ENCODE assay signal across 16 cellular contexts in genomic region chr1:160577661-160578060, GRCh38. TPM values are rescaled to one million over a fixed set of nuclear protein-coding genes. Genes with fewer than 3 reads are reported as not detected.
DNase-seq lines count a peak whose midpoint lies in the region; ATAC-seq and TF ChIP-seq lines count a peak whose summit lies in the region.
"Had no signal": no experiment of that assay in that cellular context is flagged by ENCODE, and none has a peak within 500 bp of the region (broad histone marks: within the 10 kb centered on the region; RNA-seq: fewer than 3 reads in every experiment).

No MANE protein-coding gene starts in this region.

- peaks cover 5% of the 10 kb centered on the region for H3K9me3 Mint-ChIP-seq in activated CD4-positive, alpha-beta T cell treated with anti-CD3 and anti-CD28 coated beads, Interleukin-2, amount 10 ng/mL, durations not matched to agents 24 days and 14 days
- H3K9me3 Mint-ChIP-seq in activated naive CD8-positive, alpha-beta T cell treated with anti-CD3 and anti-CD28 coated beads, Interleukin-2, amount 50 U/mL, for 24 hours, result no peaks in the 10 kb centered on the region

- intact Hi-C loops in activated CD4-positive, alpha-beta T cell treated with anti-CD3 and anti-CD28 coated beads, Interleukin-2, amount 10 ng/mL, durations not matched to agents 24 days and 14 days (cut with micrococcal nuclease), result loop anchor here (1.0 to 2.0 kb wide), 5 partner anchors 17 to 117 kb away; no protein-coding TSS in a partner anchor
- intact Hi-C loops in spleen (cut with DNase I; ENCODE audit: low total_unique reads), result no loop called here

- peaks cover 12% of the 10 kb centered on the region for H3K36me3 Mint-ChIP-seq in activated CD4-positive, alpha-beta T cell treated with anti-CD3 and anti-CD28 coated beads, Interleukin-2, amount 10 ng/mL, durations not matched to agents 24 days and 14 days (ENCODE audit: low read depth)
- H3K36me3 Mint-ChIP-seq in activated naive CD8-positive, alpha-beta T cell treated with anti-CD3 and anti-CD28 coated beads, Interleukin-2, amount 50 U/mL, for 24 hours (ENCODE audit: low read depth), result peaks cover 22% of the 10 kb centered on the region

- peak overlapping the region in 7 of 8 donors; percentile 31 to 67 (median 39) for H3K4me3 ChIP-seq in spleen
- H3K4me3 ChIP-seq: body of pancreas had no signal

- H3K36me3 ChIP-seq in spleen, result no peaks in the 10 kb centered on the region

- peak overlapping the region; percentile 92 for H3K27ac Mint-ChIP-seq in activated CD4-positive, alpha-beta T cell treated with anti-CD3 and anti-CD28 coated beads, Interleukin-2, amount 10 ng/mL, durations not matched to agents 24 days and 14 days
- H3K27ac Mint-ChIP-seq in activated naive CD8-positive, alpha-beta T cell treated with anti-CD3 and anti-CD28 coated beads, Interleukin-2, amount 50 U/mL, for 24 hours, result peak overlapping the region; percentile 97

- no peak for TF ChIP-seq POLR2A in spleen (IDR thresholded peaks at IDR 0.05)

- peak overlapping the region; percentile 88 for H3K4me3 Mint-ChIP-seq in activated CD4-positive, alpha-beta T cell treated with anti-CD3 and anti-CD28 coated beads, Interleukin-2, amount 10 ng/mL, durations not matched to agents 24 days and 14 days
- peak overlapping the region; percentile 86 for H3K4me3 Mint-ChIP-seq in activated naive CD8-positive, alpha-beta T cell treated with anti-CD3 and anti-CD28 coated beads, Interleukin-2, amount 50 U/mL, for 24 hours

- 67 to 72% (median 69%) methylated on average over 2 of the region's 2 CpGs for WGBS in spleen, 5 donors

- no peak for DNase-seq in activated CD4-positive, alpha-beta T cell treated with anti-CD3 and anti-CD28 coated beads, Interleukin-2, amount 10 ng/mL, durations not matched to agents 24 days and 14 days
- no peak for DNase-seq in activated CD4-positive, alpha-beta T cell treated with anti-CD3 and anti-CD28 coated beads for 4 hours
- DNase-seq in NAMALWA (ENCODE audit: low spot score) (peak; percentile 26), spleen (no peak), KG1 (lab: John Stamatoyannopoulos, UW) (no peak), DMS153 (lab: John Stamatoyannopoulos, UW) (no peak)
- DNase-seq in activated naive CD8-positive, alpha-beta T cell treated with anti-CD3 and anti-CD28 coated beads, Interleukin-2, amount 50 U/mL, for 24 hours, result no peak
- DNase-seq: body of pancreas; effector CD4-positive, alpha-beta T cell; left colon; stimulated activated CD4-positive, alpha-beta T cell treated with anti-CD3 and anti-CD28 coated beads, Interleukin-1b, Interleukin-23, amount 100 ng/mL, for 48 hours had no signal

- H3K27me3 Mint-ChIP-seq in activated CD4-positive, alpha-beta T cell treated with anti-CD3 and anti-CD28 coated beads, Interleukin-2, amount 10 ng/mL, durations not matched to agents 24 days and 14 days, result no peaks in the 10 kb centered on the region
- no peaks in the 10 kb centered on the region for H3K27me3 Mint-ChIP-seq in activated naive CD8-positive, alpha-beta T cell treated with anti-CD3 and anti-CD28 coated beads, Interleukin-2, amount 50 U/mL, for 24 hours

- H3K27ac ChIP-seq in spleen, result peak overlapping the region in 7 of 8 donors; percentile 69 to 90 (median 86)
- H3K27ac ChIP-seq: body of pancreas had no signal

- peaks cover 4 to 81% (median 45%) of the 10 kb centered on the region in 6 donors for H3K4me1 ChIP-seq in spleen
- H3K4me1 ChIP-seq: body of pancreas had no signal

- H3K27me3 ChIP-seq in spleen (replicated peaks in 1 of 7), result no peaks in the 10 kb centered on the region
- H3K27me3 ChIP-seq: body of pancreas had no signal

- peaks cover 0 to under 1% (median 0%) of the 10 kb centered on the region in 8 donors for H3K9me3 ChIP-seq in spleen
- H3K9me3 ChIP-seq: body of pancreas had no signal

- TF ChIP-seq CTCF in spleen (IDR thresholded peaks at IDR 0.05 in 8 of 11, conservative IDR thresholded peaks at IDR 0.05 in 3 of 11), result no peak

- ATAC-seq in activated naive CD8-positive, alpha-beta T cell treated with anti-CD3 and anti-CD28 coated beads, Interleukin-2, amount 50 U/mL, for 24 hours, result no peak
- no peak for ATAC-seq in HG02588 (IDR thresholded peaks at IDR 0.05; ENCODE audit: unreplicated experiment)
- ATAC-seq: body of pancreas, left colon had no signal

- peaks cover 76% of the 10 kb centered on the region for H3K4me1 Mint-ChIP-seq in activated CD4-positive, alpha-beta T cell treated with anti-CD3 and anti-CD28 coated beads, Interleukin-2, amount 10 ng/mL, durations not matched to agents 24 days and 14 days
- peaks cover 91% of the 10 kb centered on the region for H3K4me1 Mint-ChIP-seq in activated naive CD8-positive, alpha-beta T cell treated with anti-CD3 and anti-CD28 coated beads, Interleukin-2, amount 50 U/mL, for 24 hours

RNA-seq across cellular contexts. Expression of gene CD84, which starts 1.6 kb away (rescaled TPM):
- total RNA-seq in activated CD4-positive, alpha-beta T cell treated with anti-CD3 and anti-CD28 coated beads, Interleukin-2, amount 10 ng/mL, durations not matched to agents 24 days and 14 days, result 17.3 and 17.7 TPM in 2 replicates
- 10 to 100 TPM; 50.3 to 76.1 (median 62.5) TPM for total RNA-seq in spleen
- 10 to 100 TPM in 1 of 3 donors, 1 to 10 TPM in 2; 4.7 to 10.9 (median 5.4) TPM for polyA plus RNA-seq in spleen
- total RNA-seq: HT-29, myocyte, pulmonary artery endothelial cell, SK-MEL-5 had no signal

RNA-seq across cellular contexts. Expression of gene SLAMF6, which starts 54.6 kb away (rescaled TPM):
- 53.8 and 55.4 TPM in 2 replicates for total RNA-seq in activated CD4-positive, alpha-beta T cell treated with anti-CD3 and anti-CD28 coated beads, Interleukin-2, amount 10 ng/mL, durations not matched to agents 24 days and 14 days
- total RNA-seq in spleen, result 10 to 100 TPM; 21.5 to 52.4 (median 36.1) TPM
- polyA plus RNA-seq in spleen, result 10 to 100 TPM; 35.2 to 38.5 (median 37.0) TPM
- total RNA-seq: HT-29, myocyte, pulmonary artery endothelial cell, SK-MEL-5 had no signal
